In genomic region chr13:30807392-30807791, GRCh38 we compare ENCODE assay signal across 27 cellular contexts.
A peak's percentile ranks its signal among the peaks of the same experiment; 100 is the strongest.
DNase-seq lines count a peak whose midpoint lies in the region; ATAC-seq, FAIRE-seq and TF ChIP-seq lines count a peak whose summit lies in the region.
"Had no signal": no experiment of that assay in that cellular context is flagged by ENCODE, and none has a peak within 500 bp of the region (broad histone marks: within the 10 kb centered on the region; RNA-seq: fewer than 3 reads in every experiment).

No MANE protein-coding gene starts in this region.

- peak overlapping the region; percentile 71 for H4K91ac ChIP-seq in trophoblast cell (ENCODE audit: low read depth, low read length)

- FAIRE-seq in endothelial cell of umbilical vein (lab: Jason Lieb, UNC), result no peak
- FAIRE-seq: G401.6 had no signal

- no peak for ATAC-seq in HCT116
- ATAC-seq in GM18511 (IDR thresholded peaks at IDR 0.05; ENCODE audit: unreplicated experiment), result no peak
- ATAC-seq: esophagus mucosa; stimulated activated naive B cell treated with anti-CD40 and anti-IgM and Interleukin-4, amounts not matched to agents 10 μg/mL and 1 μg/mL and 100 μg/mL, for 72 hours had no signal

- no peaks in the 10 kb centered on the region for H3K36me3 ChIP-seq in HCT116 (ENCODE audit: control insufficient read depth in 1 of 2, insufficient read depth in 2 of 2, low read length in 2 of 2)
- H3K36me3 ChIP-seq in endothelial cell of umbilical vein (ENCODE audit: control insufficient read depth in 2 of 2, extremely low read depth in 1 of 2, insufficient read depth in 2 of 2, low read length in 2 of 2), result no peaks in the 10 kb centered on the region
- H3K36me3 ChIP-seq in trophoblast cell (ENCODE audit: control insufficient read depth in 1 of 2, insufficient read depth in 2 of 2, low read length in 2 of 2), result peaks cover 0 to 2% of the 10 kb centered on the region in 2 experiments
- H3K36me3 ChIP-seq: heart left ventricle, upper lobe of left lung had no signal

- TF ChIP-seq CTCF in HCT116 (IDR thresholded peaks at IDR 0.05 in 2 of 3, conservative IDR thresholded peaks at IDR 0.05 in 1 of 3; ENCODE audit: borderline replicate concordance in 1 of 3, insufficient read depth in 1 of 3, low read depth in 2 of 3, low read length in 2 of 3), result no peak
- no peak for TF ChIP-seq CTCF in RWPE1 (conservative IDR thresholded peaks at IDR 0.05; ENCODE audit: low read depth)
- no peak for TF ChIP-seq CTCF in endothelial cell of umbilical vein (IDR thresholded peaks at IDR 0.05; ENCODE audit: extremely low read depth in 1 of 2, insufficient read depth in 1 of 2, low read depth in 1 of 2, low read length in 2 of 2)

- H2AFZ ChIP-seq in HCT116 (ENCODE audit: low read depth, low read length, poor library complexity, severe bottlenecking) (no peak overlapping the region), endothelial cell of umbilical vein (ENCODE audit: low read depth, low read length) (no peak overlapping the region), trophoblast cell (ENCODE audit: insufficient read depth, low read length, poor library complexity) (no peak overlapping the region)

- peak overlapping the region; percentile 85 for H2BK12ac ChIP-seq in trophoblast cell (ENCODE audit: low read length)

- DNase-seq in HCT116 (ENCODE audit: low read depth, low spot score), result no peak
- no peak for DNase-seq in RWPE1 (ENCODE audit: low spot score)
- DNase-seq in endothelial cell of umbilical vein (ENCODE audit: low read depth, low spot score), result no peak
- DNase-seq in trophoblast cell, result no peak
- no peak for DNase-seq in COLO829 (ENCODE audit: low spot score)
- DNase-seq in glomerular visceral epithelial cell (ENCODE audit: extremely low spot score), result no peak
- no peak for DNase-seq in NCI-H2081 (lab: John Stamatoyannopoulos, UW)
- DNase-seq: activated CD4-positive, alpha-beta T cell treated with anti-CD3 and anti-CD28 coated beads, Interleukin-2, amount 10 ng/mL, durations not matched to agents 7 days and 5 days; activated gamma-delta T cell treated with Interleukin-2 at 50 U/mL for 16 hours; activated T-cell treated with anti-CD3 and anti-CD28 coated beads, Interleukin-2, amount 50 U/mL, for 24 hours; COR-L47; cortex of kidney; effector memory CD4-positive, alpha-beta T cell; heart left ventricle; midbrain; naive B cell; NCI-H2029; NCI-H2227 treated with DMSO at 0.1 percent for 48 hours; NCI-H69; psoas muscle; stimulated activated naive B cell treated with anti-CD40 and anti-IgM and Interleukin-4, amounts not matched to agents 10 μg/mL and 1 μg/mL and 100 μg/mL, for 72 hours; substantia nigra; T1000; upper lobe of left lung had no signal

- H3K9me1 ChIP-seq in endothelial cell of umbilical vein (replicated peaks; ENCODE audit: control insufficient read depth, extremely low read depth, insufficient read depth, low read length), result no peaks in the 10 kb centered on the region

- peak overlapping the region; percentile 29 for H2BK5ac ChIP-seq in trophoblast cell (ENCODE audit: low read depth, low read length, poor library complexity)

- H2BK120ac ChIP-seq in trophoblast cell (ENCODE audit: insufficient read depth, low read length, poor library complexity), result peak overlapping the region; percentile 35

- H2AK5ac ChIP-seq in trophoblast cell (ENCODE audit: low read length), result peak overlapping the region; percentile 76

- BruUV-seq in HCT116 (replicated peaks; lab: Mats Ljungman, UMichigan), result no TSS peak
- no TSS peak for BruUV-seq in endothelial cell of umbilical vein (replicated peaks; lab: Mats Ljungman, UMichigan)

- CTCF ChIA-PET in HCT116 (lab: Charles Lee) (interaction anchor here (3.0 to 6.5 kb wide), 3 partner anchors 12 to 237 kb away, joined by 11 to 46 read pairs (median 45); no protein-coding TSS in a partner anchor), RWPE1 (lab: Yijun Ruan, JAX) (interaction anchor here (0.7 kb wide), 1 partner anchor 12 kb away, joined by 6 read pairs; no protein-coding TSS in a partner anchor), endothelial cell of umbilical vein (lab: Charles Lee) (interaction anchor here (0.8 to 1.8 kb wide), 7 partner anchors 12 to 675 kb away, joined by 3 to 12 read pairs (median 5); no protein-coding TSS in a partner anchor)

- no peaks in the 10 kb centered on the region for H3K79me2 ChIP-seq in HCT116 (ENCODE audit: insufficient read depth, low read length)
- H3K79me2 ChIP-seq in endothelial cell of umbilical vein (ENCODE audit: control insufficient read depth, insufficient read depth, low read length), result no peaks in the 10 kb centered on the region
- no peaks in the 10 kb centered on the region for H3K79me2 ChIP-seq in trophoblast cell (ENCODE audit: control insufficient read depth, insufficient read depth, low read length, poor library complexity)

- WGBS in trophoblast cell (ENCODE audit: extremely low coverage, insufficient coverage, insufficient read length), result no CpG with 5 or more reads among the region's 4 CpGs

- H3K79me1 ChIP-seq in trophoblast cell (ENCODE audit: low read length), result peaks cover 34% of the 10 kb centered on the region

- H3K4me1 ChIP-seq in HCT116 (ENCODE audit: control insufficient read depth in 1 of 2, insufficient read depth in 2 of 2, low read length in 2 of 2) (peaks cover 26 to 47% of the 10 kb centered on the region in 2 experiments), endothelial cell of umbilical vein (ENCODE audit: control insufficient read depth, extremely low read depth, insufficient read depth, low read length) (peaks cover 17% of the 10 kb centered on the region), trophoblast cell (ENCODE audit: control insufficient read depth in 1 of 2, insufficient read depth in 2 of 2, low read length in 2 of 2) (peaks cover 13 to 15% of the 10 kb centered on the region in 2 experiments)

- no peak for TF ChIP-seq POLR2A in HCT116 (IDR thresholded peaks at IDR 0.05; ENCODE audit: borderline replicate concordance, extremely low read depth, insufficient read depth, insufficient read length)
- TF ChIP-seq POLR2A in endothelial cell of umbilical vein (IDR thresholded peaks at IDR 0.05; ENCODE audit: low read depth, low read length), result no peak

- TF ChIP-seq RAD21 in HCT116 (IDR thresholded peaks at IDR 0.05; ENCODE audit: low read depth), result no peak

- H4K20me1 ChIP-seq in HCT116 (ENCODE audit: insufficient read depth), result no peaks in the 10 kb centered on the region
- H4K20me1 ChIP-seq in endothelial cell of umbilical vein (replicated peaks; ENCODE audit: control insufficient read depth, extremely low read depth, insufficient read depth, low read length), result no peaks in the 10 kb centered on the region

- no peak overlapping the region for H3K23ac ChIP-seq in trophoblast cell (ENCODE audit: low read length)

- no peak overlapping the region for H4K12ac ChIP-seq in trophoblast cell (ENCODE audit: low read depth, low read length)

- H4K8ac ChIP-seq in trophoblast cell (ENCODE audit: low read depth, low read length), result no peak overlapping the region

- no peaks in the 10 kb centered on the region for H3K9me2 ChIP-seq in HCT116 (ENCODE audit: insufficient read depth)

- H3K4ac ChIP-seq in trophoblast cell (ENCODE audit: low read depth, low read length), result no peak overlapping the region

- no peaks in the 10 kb centered on the region for H3K9me3 ChIP-seq in HCT116 (ENCODE audit: control insufficient read depth in 1 of 2, insufficient read depth in 1 of 2, low read depth in 1 of 2, low read length in 2 of 2)
- no peaks in the 10 kb centered on the region for H3K9me3 ChIP-seq in endothelial cell of umbilical vein (replicated peaks; ENCODE audit: control insufficient read depth, insufficient read depth, low read length)
- peaks cover 2% of the 10 kb centered on the region for H3K9me3 ChIP-seq in trophoblast cell (ENCODE audit: insufficient read depth, low read depth, low read length)
- H3K9me3 ChIP-seq: heart left ventricle, psoas muscle, upper lobe of left lung had no signal

- H3K14ac ChIP-seq in trophoblast cell (ENCODE audit: low read length), result peak overlapping the region; percentile 49

- no peak overlapping the region for H3K9ac ChIP-seq in HCT116 (ENCODE audit: low read length)
- H3K9ac ChIP-seq in endothelial cell of umbilical vein (replicated peaks; ENCODE audit: extremely low read depth, insufficient read depth, low read length), result no peak overlapping the region
- H3K9ac ChIP-seq in trophoblast cell (ENCODE audit: low read length), result no peak overlapping the region

- H3K27me3 ChIP-seq in HCT116 (ENCODE audit: insufficient read depth, low read length), result no peaks in the 10 kb centered on the region
- no peaks in the 10 kb centered on the region for H3K27me3 ChIP-seq in endothelial cell of umbilical vein (ENCODE audit: control insufficient read depth in 2 of 2, insufficient read depth in 2 of 2, low read length in 2 of 2)
- no peaks in the 10 kb centered on the region for H3K27me3 ChIP-seq in trophoblast cell (ENCODE audit: insufficient read depth, low read length)
- H3K27me3 ChIP-seq: heart left ventricle, upper lobe of left lung had no signal

- H3K27ac ChIP-seq in HCT116 (ENCODE audit: low read depth, low read length) (no peak overlapping the region), RWPE1 (peak overlapping the region; percentile 46), endothelial cell of umbilical vein (ENCODE audit: insufficient read depth, low read depth, low read length) (peak overlapping the region; percentile 61), trophoblast cell (ENCODE audit: low read depth, low read length) (no peak overlapping the region)
- H3K27ac ChIP-seq: psoas muscle, upper lobe of left lung had no signal

- POLR2A ChIA-PET in HCT116 (lab: Charles Lee), result interaction anchor here (1.2 kb wide), 1 partner anchor 58 kb away, joined by 3 read pairs; no protein-coding TSS in a partner anchor
- POLR2A ChIA-PET in RWPE1 (lab: Yijun Ruan, JAX; ENCODE audit: low non-redundant PET), result no interaction called here
- POLR2A ChIA-PET in endothelial cell of umbilical vein (lab: Charles Lee), result interaction anchor here (1.1 kb wide), 1 partner anchor 15 kb away, joined by 3 read pairs; no protein-coding TSS in a partner anchor

- H3K4me3 ChIP-seq in HCT116 (replicated peaks in 1 of 2; ENCODE audit: low read depth in 1 of 2, low read length in 2 of 2), result no peak overlapping the region
- H3K4me3 ChIP-seq in endothelial cell of umbilical vein (replicated peaks in 1 of 3; ENCODE audit: insufficient read depth in 1 of 3, low read depth in 1 of 3, low read length in 3 of 3), result no peak overlapping the region
- H3K4me3 ChIP-seq in trophoblast cell (ENCODE audit: low read depth, low read length), result no peak overlapping the region
- H3K4me3 ChIP-seq: heart left ventricle, psoas muscle, upper lobe of left lung had no signal

- peak overlapping the region; percentile 20 for H3K4me2 ChIP-seq in HCT116 (ENCODE audit: low read length)
- H3K4me2 ChIP-seq in endothelial cell of umbilical vein (ENCODE audit: insufficient read depth, low read length), result no peak overlapping the region
- no peak overlapping the region for H3K4me2 ChIP-seq in trophoblast cell (ENCODE audit: low read length)

- intact Hi-C loops in HCT116 (cut with micrococcal nuclease), result loop anchor here (10.0 kb wide), 2 partner anchors 207 to 463 kb away; no protein-coding TSS in a partner anchor
- intact Hi-C loops in endothelial cell of umbilical vein (cut with micrococcal nuclease), result loop anchor here (1.0 to 2.0 kb wide), 3 partner anchors 26 to 99 kb away; partner anchors contain the start of gene MEDAG

- RAD21 ChIA-PET in HCT116 (lab: Charles Lee; ENCODE audit: low non-redundant PET in 1 of 2, low total read pairs in 2 of 2, uncharacterized antibody in 2 of 2, unreplicated experiment in 2 of 2), result interaction anchor here in 1 of 2 experiments (1.8 kb wide), 1 partner anchor 58 kb away, joined by 6 read pairs; no protein-coding TSS in a partner anchor

- peak overlapping the region; percentile 36 for H3K18ac ChIP-seq in trophoblast cell (ENCODE audit: low read length)

- dilution Hi-C loops in endothelial cell of umbilical vein (cut with MboI; ENCODE audit: extremely low pct_ligation_motif_present, low sequenced_read_pairs), result loop anchor here (10.0 kb wide), 1 partner anchor 57 kb away; no protein-coding TSS in a partner anchor

Comparison
In these comparisons a context has a peak if more than half of its experiments do, and no peak if none do; other contexts are left out.
1. H3K27ac ChIP-seq: peak in RWPE1 (single experiment) and endothelial cell of umbilical vein (single experiment); none in HCT116 (single experiment) and trophoblast cell (single experiment).